7 cellular contexts compared by ENCODE assay signal in genomic region chr6:149975400-149975799, GRCh38. TPM values are rescaled to one million over a fixed set of nuclear protein-coding genes. Genes with fewer than 3 reads are reported as not detected.
"Had no signal": no experiment of that assay in that cellular context is flagged by ENCODE, and none has a peak within 500 bp of the region (broad histone marks: within the 10 kb centered on the region; RNA-seq: fewer than 3 reads in every experiment).

No MANE protein-coding gene starts in this region.

- H3K4me3 ChIP-seq: GM23338, HAP-1 had no signal

- H3K4me3 Mint-ChIP-seq: GM23338 had no signal

- H2AFZ ChIP-seq: GM23338 had no signal

- H3K9me3 ChIP-seq: HAP-1 had no signal

- H3K4me2 ChIP-seq: GM23338 had no signal

- H3K9me3 Mint-ChIP-seq: GM23338 had no signal

- H3K27ac Mint-ChIP-seq: GM23338 had no signal

- H3K4me1 ChIP-seq: HAP-1 had no signal

- FAIRE-seq: H1, HTR-8/SVneo had no signal

- H3K4me1 Mint-ChIP-seq: GM23338 had no signal

- DNase-seq: H7, KG1 had no signal

RNA-seq across cellular contexts. Expression of gene ULBP1, which starts 11.7 kb away (rescaled TPM):
- polyA plus RNA-seq: IgD-negative memory B cell had no signal

RNA-seq across cellular contexts. Expression of gene ULBP2, which starts 33.6 kb away (rescaled TPM):
- total RNA-seq: GM23338, H1, H7 had no signal
- polyA plus RNA-seq: GM23338 had no signal

RNA-seq across cellular contexts. Expression of gene RAET1L, which starts 49.9 kb away (rescaled TPM):
- total RNA-seq: GM23338, H1, H7 had no signal
- polyA plus RNA-seq: GM23338, H1, IgD-negative memory B cell had no signal

RNA-seq across cellular contexts. Expression of gene RAET1G, which starts 52.5 kb away (rescaled TPM):
- total RNA-seq: GM23338, H1, H7 had no signal
- polyA plus RNA-seq: GM23338, IgD-negative memory B cell had no signal
